Comparison of ENCODE assay signal across 13 cellular contexts in genomic region chr6:135853227-135853626, GRCh38. TPM values are rescaled to one million over a fixed set of nuclear protein-coding genes. Genes with fewer than 3 reads are reported as not detected.
DNase-seq lines count a peak whose midpoint lies in the region; ATAC-seq and FAIRE-seq lines count a peak whose summit lies in the region.
"Had no signal": no experiment of that assay in that cellular context is flagged by ENCODE, and none has a peak within 500 bp of the region (broad histone marks: within the 10 kb centered on the region; RNA-seq: fewer than 3 reads in every experiment).

No MANE protein-coding gene starts in this region.

- H3K4me1 Mint-ChIP-seq in stimulated activated naive B cell treated with anti-CD40 and anti-IgM and Interleukin-4, amounts not matched to agents 10 μg/mL and 1 μg/mL and 100 μg/mL, for 72 hours = peaks cover 30 to 51% of the 10 kb centered on the region in 2 donors
- H3K4me1 Mint-ChIP-seq in stimulated activated naive CD8-positive, alpha-beta T cell treated with anti-CD3 and anti-CD28 coated beads, Interleukin-15, amount 100 ng/mL, for 72 hours = peaks cover 23% of the 10 kb centered on the region

- no peaks in the 10 kb centered on the region for H3K9me3 Mint-ChIP-seq in stimulated activated naive B cell treated with anti-CD40 and anti-IgM and Interleukin-4, amounts not matched to agents 10 μg/mL and 1 μg/mL and 100 μg/mL, for 72 hours
- no peaks in the 10 kb centered on the region for H3K9me3 Mint-ChIP-seq in stimulated activated naive CD8-positive, alpha-beta T cell treated with anti-CD3 and anti-CD28 coated beads, Interleukin-15, amount 100 ng/mL, for 72 hours
- H3K9me3 Mint-ChIP-seq: stimulated activated naive CD8-positive, alpha-beta T cell treated with anti-CD3 and anti-CD28 coated beads, Interleukin-15, Interleukin-2, amounts not matched to agents 100 ng/mL and 50 ng/mL, for 24 hours had no signal

- no peaks in the 10 kb centered on the region for H3K27me3 Mint-ChIP-seq in stimulated activated naive B cell treated with anti-CD40 and anti-IgM and Interleukin-4, amounts not matched to agents 10 μg/mL and 1 μg/mL and 100 μg/mL, for 72 hours
- H3K27me3 Mint-ChIP-seq in stimulated activated naive CD8-positive, alpha-beta T cell treated with anti-CD3 and anti-CD28 coated beads, Interleukin-15, amount 100 ng/mL, for 72 hours = no peaks in the 10 kb centered on the region
- H3K27me3 Mint-ChIP-seq: stimulated activated naive CD8-positive, alpha-beta T cell treated with anti-CD3 and anti-CD28 coated beads, Interleukin-15, Interleukin-2, amounts not matched to agents 100 ng/mL and 50 ng/mL, for 24 hours had no signal

- no peak overlapping the region for H3K27ac Mint-ChIP-seq in stimulated activated naive B cell treated with anti-CD40 and anti-IgM and Interleukin-4, amounts not matched to agents 10 μg/mL and 1 μg/mL and 100 μg/mL, for 72 hours
- H3K27ac Mint-ChIP-seq in stimulated activated naive CD8-positive, alpha-beta T cell treated with anti-CD3 and anti-CD28 coated beads, Interleukin-15, amount 100 ng/mL, for 72 hours = no peak overlapping the region
- H3K27ac Mint-ChIP-seq: stimulated activated naive CD8-positive, alpha-beta T cell treated with anti-CD3 and anti-CD28 coated beads, Interleukin-15, Interleukin-2, amounts not matched to agents 100 ng/mL and 50 ng/mL, for 24 hours had no signal

- H3K36me3 Mint-ChIP-seq in stimulated activated naive B cell treated with anti-CD40 and anti-IgM and Interleukin-4, amounts not matched to agents 10 μg/mL and 1 μg/mL and 100 μg/mL, for 72 hours = peaks cover 3 to 7% of the 10 kb centered on the region in 2 donors

- no peak for FAIRE-seq in frontal cortex (lab: Jason Lieb, UNC)
- FAIRE-seq: A204.1, TTC549 had no signal

- DNase-seq in NCI-H748 (lab: John Stamatoyannopoulos, UW; ENCODE audit: unreplicated experiment) = peak; percentile 8
- DNase-seq in NCI-H748 treated with DMSO at 0.1 percent for 48 hours (lab: John Stamatoyannopoulos, UW) = no peak
- DNase-seq in amniotic epithelial cell (ENCODE audit: low read depth) = peak; percentile 66
- peak; percentile 78 for DNase-seq in iris pigment epithelial cell (ENCODE audit: low read depth)
- no peak for DNase-seq in stimulated activated naive B cell treated with anti-CD40 and anti-IgM and Interleukin-4, amounts not matched to agents 10 μg/mL and 1 μg/mL and 100 μg/mL, for 72 hours
- DNase-seq in stimulated activated naive CD8-positive, alpha-beta T cell treated with anti-CD3 and anti-CD28 coated beads, Interleukin-15, amount 100 ng/mL, for 72 hours = no peak
- no peak for DNase-seq in frontal cortex (ENCODE audit: low spot score in 2 of 2)
- DNase-seq: HCEC 1CT had no signal

- no peak for ATAC-seq in stimulated activated naive B cell treated with anti-CD40 and anti-IgM and Interleukin-4, amounts not matched to agents 10 μg/mL and 1 μg/mL and 100 μg/mL, for 72 hours (replicated peaks)
- ATAC-seq in stimulated activated naive CD8-positive, alpha-beta T cell treated with anti-CD3 and anti-CD28 coated beads, Interleukin-15, amount 100 ng/mL, for 72 hours = no peak
- ATAC-seq in HG03159 (IDR thresholded peaks at IDR 0.05; ENCODE audit: unreplicated experiment) = no peak
- ATAC-seq: sciatic nerve had no signal

- H3K4me3 Mint-ChIP-seq in stimulated activated naive B cell treated with anti-CD40 and anti-IgM and Interleukin-4, amounts not matched to agents 10 μg/mL and 1 μg/mL and 100 μg/mL, for 72 hours = peak overlapping the region; percentile 34 to 86
- no peak overlapping the region for H3K4me3 Mint-ChIP-seq in stimulated activated naive CD8-positive, alpha-beta T cell treated with anti-CD3 and anti-CD28 coated beads, Interleukin-15, amount 100 ng/mL, for 72 hours

RNA-seq across cellular contexts. Expression of gene PDE7B, which starts 1.7 kb away (rescaled TPM):
- total RNA-seq in frontal cortex = 16.3 TPM

Comparison
In these comparisons a context has a peak if more than half of its experiments do, and no peak if none do; other contexts are left out.
1. DNase-seq: peak in NCI-H748 (single experiment), amniotic epithelial cell (single experiment) and iris pigment epithelial cell (single experiment); none in NCI-H748 treated with DMSO at 0.1 percent for 48 hours (single experiment), stimulated activated naive B cell treated with anti-CD40 and anti-IgM and Interleukin-4, amounts not matched to agents 10 μg/mL and 1 μg/mL and 100 μg/mL, for 72 hours (single experiment), stimulated activated naive CD8-positive, alpha-beta T cell treated with anti-CD3 and anti-CD28 coated beads, Interleukin-15, amount 100 ng/mL, for 72 hours (0 of 2) and frontal cortex (0 of 2).
2. H3K4me3 Mint-ChIP-seq: peak in stimulated activated naive B cell treated with anti-CD40 and anti-IgM and Interleukin-4, amounts not matched to agents 10 μg/mL and 1 μg/mL and 100 μg/mL, for 72 hours (2 of 2); none in stimulated activated naive CD8-positive, alpha-beta T cell treated with anti-CD3 and anti-CD28 coated beads, Interleukin-15, amount 100 ng/mL, for 72 hours (0 of 2).